Comparison of ENCODE assay signal across 14 cellular contexts in genomic region chr12:71848212-71848611, GRCh38. TPM values are rescaled to one million over a fixed set of nuclear protein-coding genes. Genes with fewer than 3 reads are reported as not detected.
DNase-seq lines count a peak whose midpoint lies in the region; ATAC-seq and TF ChIP-seq lines count a peak whose summit lies in the region.
"Had no signal": no experiment of that assay in that cellular context is flagged by ENCODE, and none has a peak within 500 bp of the region (broad histone marks: within the 10 kb centered on the region; RNA-seq: fewer than 3 reads in every experiment).

No MANE protein-coding gene starts in this region.

- H3K4me3 Mint-ChIP-seq in MCF 10A (ENCODE audit: unreplicated experiment) (no peak overlapping the region), immature natural killer cell (no peak overlapping the region)
- peak overlapping the region; percentile 38 to 61 for H3K4me3 Mint-ChIP-seq in stimulated activated naive CD8-positive, alpha-beta T cell treated with anti-CD3 and anti-CD28 coated beads, Interleukin-15, amount 100 ng/mL, for 72 hours
- H3K4me3 Mint-ChIP-seq: stimulated activated memory B cell treated with anti-CD40 and anti-IgM and Interleukin-4, amounts not matched to agents 10 μg/mL and 1 μg/mL and 100 μg/mL, for 72 hours had no signal

- H3K27ac Mint-ChIP-seq in MCF 10A (ENCODE audit: low read depth, unreplicated experiment) (peak overlapping the region; percentile 47), immature natural killer cell (no peak overlapping the region)
- peak overlapping the region in 1 of 2 donors; percentile 70 for H3K27ac Mint-ChIP-seq in stimulated activated naive CD8-positive, alpha-beta T cell treated with anti-CD3 and anti-CD28 coated beads, Interleukin-15, amount 100 ng/mL, for 72 hours
- H3K27ac Mint-ChIP-seq: stimulated activated memory B cell treated with anti-CD40 and anti-IgM and Interleukin-4, amounts not matched to agents 10 μg/mL and 1 μg/mL and 100 μg/mL, for 72 hours had no signal

- no peaks in the 10 kb centered on the region for H3K36me3 ChIP-seq in breast epithelium
- peaks cover 34% of the 10 kb centered on the region; the same call in 1 of the 2 replicates for H3K36me3 ChIP-seq in OCI-LY7 (ENCODE audit: insufficient read depth, low read length)

- peaks cover 45% of the 10 kb centered on the region; the same call in 1 of the 2 replicates for H3K79me2 ChIP-seq in OCI-LY7 (ENCODE audit: insufficient read depth, low read depth, low read length)

- H3K36me3 Mint-ChIP-seq in MCF 10A (ENCODE audit: insufficient read depth, unreplicated experiment) (peaks cover 33% of the 10 kb centered on the region), immature natural killer cell (peaks cover 4 to 17% (median 16%) of the 10 kb centered on the region in 3 donors)

- H3K4me3 ChIP-seq in breast epithelium: no peak overlapping the region
- no peak overlapping the region for H3K4me3 ChIP-seq in OCI-LY7 (ENCODE audit: low read depth, low read length, poor library complexity, severe bottlenecking)

- H3K9me3 ChIP-seq in breast epithelium: no peaks in the 10 kb centered on the region
- peaks cover 15% of the 10 kb centered on the region; the same call in 1 of the 2 replicates for H3K9me3 ChIP-seq in OCI-LY7 (ENCODE audit: low read length)

- H3K4me1 ChIP-seq in breast epithelium: no peaks in the 10 kb centered on the region
- H3K4me1 ChIP-seq in OCI-LY7 (ENCODE audit: insufficient read depth, low read length, poor library complexity, severe bottlenecking): no peaks in the 10 kb centered on the region

- no peak for TF ChIP-seq POLR2A in breast epithelium (IDR thresholded peaks at IDR 0.05)

- peak; percentile 25 for DNase-seq in MCF 10A (ENCODE audit: unreplicated experiment)
- DNase-seq in breast epithelium (ENCODE audit: low spot score in 2 of 2): no peak
- peak; percentile 29 for DNase-seq in amniotic epithelial cell (ENCODE audit: low read depth)
- no peak for DNase-seq in stimulated activated naive CD8-positive, alpha-beta T cell treated with anti-CD3 and anti-CD28 coated beads, Interleukin-15, amount 100 ng/mL, for 72 hours
- no peak for DNase-seq in immature natural killer cell
- DNase-seq in dedifferentiated amniotic fluid mesenchymal stem cell (ENCODE audit: extremely low spot score): no peak
- DNase-seq in OCI-LY7 (ENCODE audit: low spot score): no peak
- DNase-seq: activated CD4-positive, alpha-beta T cell treated with anti-CD3 and anti-CD28 coated beads, Interleukin-2, amount 50 U/mL, for 4 hours; islet precursor cell; NCI-H1092; NCI-H2171 treated with DMSO at 0.1 percent for 48 hours; NK-92 treated with Interleukin-12 subunit alpha and Interleukin-12 subunit beta, amount 100 ng/mL, for 24 hours had no signal

- no peaks in the 10 kb centered on the region for H3K9me2 ChIP-seq in OCI-LY7 (ENCODE audit: insufficient read depth, low read length)

- BruUV-seq in MCF 10A (replicated peaks; lab: Mats Ljungman, UMichigan) (no TSS peak), OCI-LY7 (replicated peaks; lab: Mats Ljungman, UMichigan) (no TSS peak)

- H2AFZ ChIP-seq in OCI-LY7 (ENCODE audit: low read length): no peak overlapping the region

- no peaks in the 10 kb centered on the region for H3K27me3 Mint-ChIP-seq in MCF 10A (ENCODE audit: insufficient read depth, unreplicated experiment)
- H3K27me3 Mint-ChIP-seq in stimulated activated naive CD8-positive, alpha-beta T cell treated with anti-CD3 and anti-CD28 coated beads, Interleukin-15, amount 100 ng/mL, for 72 hours: no peaks in the 10 kb centered on the region
- H3K27me3 Mint-ChIP-seq in immature natural killer cell (ENCODE audit: low read depth in 3 of 3): peaks cover 0 to 2% (median 0%) of the 10 kb centered on the region in 3 donors
- H3K27me3 Mint-ChIP-seq: stimulated activated memory B cell treated with anti-CD40 and anti-IgM and Interleukin-4, amounts not matched to agents 10 μg/mL and 1 μg/mL and 100 μg/mL, for 72 hours had no signal

- H3K4me2 ChIP-seq in OCI-LY7 (ENCODE audit: low read length): no peak overlapping the region

- CTCF ChIA-PET in MCF 10A (lab: Yijun Ruan, JAX) (interaction anchor here (0.6 to 4.0 kb wide), 5 partner anchors 8 to 215 kb away, joined by 3 to 75 read pairs (median 10); no protein-coding TSS in a partner anchor), OCI-LY7 (lab: Charles Lee; ENCODE audit: unreplicated experiment) (no interaction called here)

- H4K20me1 ChIP-seq in OCI-LY7 (ENCODE audit: insufficient read depth, low read length): 0 out of 2 replicates have a peak, but pooled peaks cover 7% of the 10 kb centered on the region

- no peaks in the 10 kb centered on the region for H3K27me3 ChIP-seq in breast epithelium

- H3K4me1 Mint-ChIP-seq in MCF 10A (ENCODE audit: insufficient read depth, unreplicated experiment) (no peaks in the 10 kb centered on the region), immature natural killer cell (peaks cover 15 to 46% of the 10 kb centered on the region in 2 donors)
- peaks cover 15% of the 10 kb centered on the region for H3K4me1 Mint-ChIP-seq in stimulated activated naive CD8-positive, alpha-beta T cell treated with anti-CD3 and anti-CD28 coated beads, Interleukin-15, amount 100 ng/mL, for 72 hours

- TF ChIP-seq CTCF in MCF 10A (IDR thresholded peaks at IDR 0.05; ENCODE audit: unreplicated experiment) (no peak), breast epithelium (IDR thresholded peaks at IDR 0.05) (no peak), OCI-LY7 (conservative IDR thresholded peaks at IDR 0.05; ENCODE audit: low read length) (no peak)

- H3K9me3 Mint-ChIP-seq in MCF 10A (ENCODE audit: unreplicated experiment) (no peaks in the 10 kb centered on the region), immature natural killer cell (peaks cover 0 to 6% (median under 1%) of the 10 kb centered on the region in 6 donors)
- peaks cover 6 to 10% of the 10 kb centered on the region in 2 donors for H3K9me3 Mint-ChIP-seq in stimulated activated naive CD8-positive, alpha-beta T cell treated with anti-CD3 and anti-CD28 coated beads, Interleukin-15, amount 100 ng/mL, for 72 hours

- POLR2A ChIA-PET in MCF 10A (lab: Yijun Ruan, JAX): interaction anchor here (0.7 to 1.1 kb wide), 3 partner anchors 8 to 85 kb away, joined by 3 to 4 read pairs (median 3); no protein-coding TSS in a partner anchor
- POLR2A ChIA-PET in OCI-LY7 (lab: Charles Lee): interaction anchor here (0.6 to 0.7 kb wide), 2 partner anchors 18 to 203 kb away, joined by 3 to 5 read pairs; no protein-coding TSS in a partner anchor

- intact Hi-C loops in MCF 10A (cut with micrococcal nuclease) (loop anchor here (10.0 kb wide), 1 partner anchor 183 kb away; the partner anchor contains the start of genes THAP2 and ZFC3H1), breast epithelium (cut with DNase I; ENCODE audit: low total_unique reads) (no loop called here), OCI-LY7 (cut with micrococcal nuclease; ENCODE audit: unreplicated experiment) (loop anchor here (10.0 kb wide), 1 partner anchor 183 kb away; the partner anchor contains the start of genes THAP2 and ZFC3H1)

- peak; percentile 56 for ATAC-seq in HG03103 (IDR thresholded peaks at IDR 0.05; ENCODE audit: low read depth, unreplicated experiment)
- peak; percentile 74 for ATAC-seq in stimulated activated naive CD8-positive, alpha-beta T cell treated with anti-CD3 and anti-CD28 coated beads, Interleukin-15, amount 100 ng/mL, for 72 hours
- ATAC-seq: stimulated activated memory B cell treated with anti-CD40 and anti-IgM and Interleukin-4, amounts not matched to agents 10 μg/mL and 1 μg/mL and 100 μg/mL, for 72 hours had no signal

- no peak overlapping the region for H3K27ac ChIP-seq in breast epithelium
- no peak overlapping the region for H3K27ac ChIP-seq in OCI-LY7 (ENCODE audit: low read depth, low read length, poor library complexity, severe bottlenecking)

RNA-seq across cellular contexts. Expression of gene TBC1D15, which starts 8.7 kb away (rescaled TPM):
- 42.4 and 43.8 TPM in 2 replicates for total RNA-seq in MCF 10A (2022)
- total RNA-seq in breast epithelium: 10 to 100 TPM; 56.7 to 64.2 (median 59.8) TPM
- 10 to 100 TPM; 19.7 to 33.7 (median 29.6) TPM for polyA plus RNA-seq in immature natural killer cell
- total RNA-seq in OCI-LY7 (2014; rRNA removed; shearing (Covaris generic)): 12.1 and 12.4 TPM in 2 replicates
- total RNA-seq in OCI-LY7 (2022): 37.9 and 39.9 TPM in 2 replicates

Comparison
In these comparisons a context has a peak if more than half of its experiments do, and no peak if none do; other contexts are left out.
1. DNase-seq: peak in MCF 10A (single experiment) and amniotic epithelial cell (single experiment); none in breast epithelium (0 of 2), stimulated activated naive CD8-positive, alpha-beta T cell treated with anti-CD3 and anti-CD28 coated beads, Interleukin-15, amount 100 ng/mL, for 72 hours (0 of 2), immature natural killer cell (0 of 3), dedifferentiated amniotic fluid mesenchymal stem cell (single experiment) and OCI-LY7 (single experiment).
2. H3K4me3 Mint-ChIP-seq: peak in stimulated activated naive CD8-positive, alpha-beta T cell treated with anti-CD3 and anti-CD28 coated beads, Interleukin-15, amount 100 ng/mL, for 72 hours (2 of 2); none in MCF 10A (single experiment) and immature natural killer cell (0 of 5).